8 cellular contexts compared by ENCODE assay signal in the genomic region with DNA sequence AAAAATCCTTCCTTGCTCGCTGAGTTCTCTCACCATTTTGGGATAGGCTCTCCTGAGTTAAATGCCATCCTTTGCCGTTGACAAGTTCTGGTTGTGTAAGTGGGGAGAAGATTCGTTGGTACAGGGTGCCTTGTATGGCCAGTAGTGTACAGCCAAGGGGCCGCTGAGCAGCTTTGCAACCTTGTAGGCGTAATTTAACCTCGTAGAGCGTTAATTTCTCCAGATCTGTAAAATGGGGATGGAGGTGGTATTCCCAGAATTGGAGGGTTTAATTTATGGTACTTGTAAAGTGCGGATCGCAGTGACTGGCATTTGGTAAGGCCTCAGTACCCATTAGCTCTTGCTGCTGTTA. TPM values are rescaled to one million over a fixed set of nuclear protein-coding genes. Genes with fewer than 3 reads are reported as not detected.
DNase-seq lines count a peak whose midpoint lies in the region; ATAC-seq, FAIRE-seq and TF ChIP-seq lines count a peak whose summit lies in the region.

No MANE protein-coding gene starts in this region.

- peaks cover 22% of the 10 kb centered on the region for H3K23me2 ChIP-seq in H1 (ENCODE audit: low read depth, low read length)

- no peak overlapping the region for H2BK12ac ChIP-seq in H1 (ENCODE audit: low read depth, low read length)

- H2AFZ ChIP-seq in H1 (ENCODE audit: low read length): no peak overlapping the region
- H2AFZ ChIP-seq in parathyroid adenoma: no peak overlapping the region

- no peak overlapping the region; the same call in 1 of the 2 replicates for H3K18ac ChIP-seq in H1 (ENCODE audit: extremely low read depth, low read length)

- TF ChIP-seq CTCF in H1 (IDR thresholded peaks at IDR 0.05; ENCODE audit: control extremely low read depth in 1 of 3, insufficient read depth in 1 of 3, low read depth in 1 of 3, low read length in 3 of 3) (no peak), parathyroid adenoma (IDR thresholded peaks at IDR 0.05) (no peak)

- H3K9ac ChIP-seq in ES-I3 (ENCODE audit: low read depth, low read length) (peak overlapping the region; percentile 84; the same call in 1 of the 2 replicates), H1 (replicated peaks in 1 of 4; ENCODE audit: extremely low read depth in 1 of 4, low read depth in 3 of 4, low read length in 3 of 4) (peak overlapping the region in 3 of 4 experiments; percentile 46 to 75 (median 75); a peak in 4 of 7 replicates), parathyroid adenoma (no peak overlapping the region)

- H3K4me3 ChIP-seq in MG63 (peak overlapping the region; percentile 75), H1 (ENCODE audit: extremely low read depth in 1 of 4, insufficient read depth in 2 of 4, low read depth in 3 of 4, low read length in 4 of 4) (peak overlapping the region; percentile 41 to 67 (median 56); a peak in 7 of 8 replicates), parathyroid adenoma (ENCODE audit: low read depth, low read length) (no peak overlapping the region)

- no peak overlapping the region for H3K27ac ChIP-seq in H1 (ENCODE audit: low read depth, low read length)
- no peak overlapping the region for H3K27ac ChIP-seq in parathyroid adenoma

- peak overlapping the region; percentile 22; the same call in 1 of the 2 replicates for H2BK15ac ChIP-seq in H1 (ENCODE audit: low read length)

- no peak overlapping the region for H2BK5ac ChIP-seq in H1 (ENCODE audit: low read depth, low read length)

- H2AK5ac ChIP-seq in H1 (ENCODE audit: low read depth, low read length): no peak overlapping the region

- no peak; a peak in 1 of 4 replicates for TF ChIP-seq RAD21 in H1 (IDR thresholded peaks at IDR 0.05 in 1 of 2, conservative IDR thresholded peaks at IDR 0.05 in 1 of 2; ENCODE audit: low read depth in 2 of 2, low read length in 2 of 2)

- TF ChIP-seq EP300 in H1 (IDR thresholded peaks at IDR 0.05; ENCODE audit: borderline replicate concordance in 1 of 2, low read depth in 2 of 2, low read length in 2 of 2): no peak

- CTCF ChIA-PET in H1 (lab: Charles Lee; ENCODE audit: partially characterized antibody): interaction anchor here (0.8 to 2.1 kb wide), 13 partner anchors 10 to 152 kb away, joined by 3 to 8 read pairs (median 4); no protein-coding TSS in a partner anchor

- H3K36me3 ChIP-seq in ES-I3 (ENCODE audit: insufficient read depth, low read length): no peaks in the 10 kb centered on the region
- H3K36me3 ChIP-seq in MG63: no peaks in the 10 kb centered on the region
- H3K36me3 ChIP-seq in H1 (ENCODE audit: control insufficient read depth in 2 of 4, insufficient read depth in 4 of 4, low read length in 3 of 4): no peaks in the 10 kb centered on the region
- no peaks in the 10 kb centered on the region for H3K36me3 ChIP-seq in parathyroid adenoma (ENCODE audit: control insufficient read depth, insufficient read depth, low read length)

- H3K23ac ChIP-seq in H1 (ENCODE audit: insufficient read length): no peak overlapping the region

- H3K4ac ChIP-seq in H1 (replicated peaks; ENCODE audit: insufficient read length, low read depth, low read length): no peak overlapping the region

- no peak overlapping the region for H3K14ac ChIP-seq in H1 (ENCODE audit: insufficient read length)

- POLR2A ChIA-PET in H1 (lab: Charles Lee; ENCODE audit: partially characterized antibody): interaction anchor here (0.6 to 3.2 kb wide), 11 partner anchors 10 to 219 kb away, joined by 3 to 14 read pairs (median 4); partner anchors contain the start of genes AMZ2 and PRKAR1A

- H3K9me3 ChIP-seq in ES-I3 (ENCODE audit: control insufficient read depth, insufficient read depth, low read length): no peaks in the 10 kb centered on the region
- no peaks in the 10 kb centered on the region for H3K9me3 ChIP-seq in MG63
- no peaks in the 10 kb centered on the region for H3K9me3 ChIP-seq in H1 (ENCODE audit: insufficient read depth in 2 of 2, low read depth in 1 of 2, low read length in 1 of 2)
- no peaks in the 10 kb centered on the region for H3K9me3 ChIP-seq in parathyroid adenoma (ENCODE audit: control insufficient read depth, low read length)

- H4K91ac ChIP-seq in H1 (replicated peaks; ENCODE audit: insufficient read length, low read length): no peak overlapping the region

- peak overlapping the region; percentile 68 to 86 for H3K4me2 ChIP-seq in H1 (ENCODE audit: insufficient read depth in 1 of 2, low read depth in 2 of 2, low read length in 2 of 2)
- H3K4me2 ChIP-seq in parathyroid adenoma (ENCODE audit: low read length): peak overlapping the region; percentile 93

- peaks cover 42% of the 10 kb centered on the region for H3K4me1 ChIP-seq in ES-I3 (ENCODE audit: insufficient read depth, low read length)
- H3K4me1 ChIP-seq in H1 (replicated peaks in 1 of 4; ENCODE audit: control insufficient read depth in 3 of 4, insufficient read depth in 4 of 4, low read length in 3 of 4): peaks cover 18 to 42% (median 29%) of the 10 kb centered on the region in 4 experiments
- peaks cover 4% of the 10 kb centered on the region for H3K4me1 ChIP-seq in parathyroid adenoma

- H3K56ac ChIP-seq in H1 (replicated peaks; ENCODE audit: insufficient read length, low read depth, low read length): no peak overlapping the region

- no peaks in the 10 kb centered on the region for H3K79me1 ChIP-seq in H1 (ENCODE audit: low read depth, low read length)

- no peak overlapping the region for H4K8ac ChIP-seq in H1 (ENCODE audit: extremely low read depth, insufficient read depth, low read length)

- ATAC-seq in GM19395 (IDR thresholded peaks at IDR 0.05; ENCODE audit: unreplicated experiment) (no peak), GM21423 (IDR thresholded peaks at IDR 0.05; ENCODE audit: unreplicated experiment) (no peak)

- TF ChIP-seq POLR2A in H1 (IDR thresholded peaks at IDR 0.05; ENCODE audit: control extremely low read depth in 1 of 2, low read depth in 2 of 2, low read length in 2 of 2): no peak

- FAIRE-seq in H1 (lab: Jason Lieb, UNC): no peak

- H4K20me1 ChIP-seq in H1 (replicated peaks in 1 of 2; ENCODE audit: control insufficient read depth in 1 of 2, insufficient read depth in 2 of 2, low read length in 2 of 2): peaks cover 0 to 3% of the 10 kb centered on the region in 2 experiments

- no peaks in the 10 kb centered on the region for H3K79me2 ChIP-seq in H1 (ENCODE audit: control insufficient read depth in 1 of 2, insufficient read depth in 2 of 2, low read length in 2 of 2)
- H3K79me2 ChIP-seq in parathyroid adenoma: no peaks in the 10 kb centered on the region

- 33% methylated on average over 9 of the region's 9 CpGs; no CpG with 5 or more reads in 1 of the 2 experiments for WGBS in H1 (ENCODE audit: extremely low coverage in 1 of 2, insufficient coverage in 1 of 2, insufficient read length in 1 of 2, insufficient replicate concordance in 2 of 2, low coverage in 1 of 2, low lambda C conversion rate in 2 of 2, missing lambda C conversion rate in 1 of 2), 2 experiments

- peak overlapping the region; percentile 18 for H2BK120ac ChIP-seq in H1 (replicated peaks; ENCODE audit: low read depth, low read length)

- DNase-seq in MG63: no peak
- DNase-seq in H1 (ENCODE audit: low read depth in 1 of 2, low spot score in 2 of 2): no peak
- DNase-seq in activated effector memory CD4-positive, alpha-beta T cell treated with anti-CD3 and anti-CD28 coated beads, Interleukin-2, amount 50 U/mL, for 16 hours: no peak
- no peak for DNase-seq in glomerular visceral epithelial cell (ENCODE audit: extremely low spot score)

- no peak overlapping the region for H2BK20ac ChIP-seq in H1 (ENCODE audit: low read length)

- no peak overlapping the region for H4K5ac ChIP-seq in H1 (ENCODE audit: insufficient read length, low read depth, low read length)

- no peaks in the 10 kb centered on the region for H3K27me3 ChIP-seq in MG63
- peaks cover 8 to 25% (median 24%) of the 10 kb centered on the region in 4 experiments for H3K27me3 ChIP-seq in H1 (replicated peaks in 1 of 4; ENCODE audit: control insufficient read depth in 3 of 4, extremely low read depth in 1 of 4, insufficient read depth in 3 of 4, low read length in 3 of 4)
- no peaks in the 10 kb centered on the region for H3K27me3 ChIP-seq in parathyroid adenoma (ENCODE audit: control insufficient read depth, insufficient read depth, low read length)

RNA-seq across cellular contexts. Expression of gene ARSG, which starts 1.4 kb away (rescaled TPM):
- 2.3 and 3.0 TPM in 2 replicates for total RNA-seq in MG63 (2014; rRNA removed; shearing (Covaris generic); ENCODE audit: low replicate concordance)
- total RNA-seq in H1 (2021; fragmentation: NEBNext Ultra II Directional; extraction: Animal tissue kit (Norgen Biotek cat#: 25700)): 3.6 and 4.0 TPM in 2 replicates
- 3.3 and 4.3 TPM in 2 replicates for polyA plus RNA-seq in H1 (2011; rRNA removed)
- 3.4 TPM for polyA plus RNA-seq in H1 (2011; cell fraction: cytosol; rRNA removed)
- 5.4 TPM for polyA plus RNA-seq in H1 (2011; cell fraction: nucleus; rRNA removed)
- polyA plus RNA-seq in H1 (2012, experiment 1 of 2): 1.5 to 2.9 TPM (median 2.5 TPM) in 4 replicates
- polyA plus RNA-seq in H1 (2012, experiment 2 of 2): 1.3 TPM
- polyA plus RNA-seq in H1 (2013, experiment 1 of 2): 1.3 TPM
- 2.0 TPM for polyA plus RNA-seq in H1 (2013, experiment 2 of 2)
- polyA minus RNA-seq in H1 (2011; rRNA and poly(A)+ RNA removed): 13.2 and 16.1 TPM in 2 replicates
- 3.5 TPM for polyA minus RNA-seq in H1 (2011; cell fraction: cytosol; rRNA and poly(A)+ RNA removed)
- polyA minus RNA-seq in H1 (2011; cell fraction: nucleus; rRNA and poly(A)+ RNA removed): 13.3 TPM

RNA-seq across cellular contexts. Expression of gene SLC16A6, which starts 1.7 kb away (rescaled TPM):
- 0.79 and 1.9 TPM in 2 replicates for total RNA-seq in MG63 (2014; rRNA removed; shearing (Covaris generic); ENCODE audit: low replicate concordance)
- total RNA-seq in H1 (2021; fragmentation: NEBNext Ultra II Directional; extraction: Animal tissue kit (Norgen Biotek cat#: 25700)): 0.08 and 0.22 TPM in 2 replicates
- polyA plus RNA-seq in H1 (2011; rRNA removed): 0.13 and 0.17 TPM in 2 replicates
- polyA plus RNA-seq in H1 (2011; cell fraction: cytosol; rRNA removed): 0.28 TPM
- polyA plus RNA-seq in H1 (2011; cell fraction: nucleus; rRNA removed): 0.11 TPM
- polyA plus RNA-seq in H1 (2012, experiment 1 of 2): 0.08 to 0.09 TPM in 2 of 4 replicates, not detected in the others
- polyA plus RNA-seq in H1 (2012, experiment 2 of 2): 0.10 TPM
- 0.04 TPM for polyA plus RNA-seq in H1 (2013, experiment 1 of 2)
- 0.04 TPM for polyA plus RNA-seq in H1 (2013, experiment 2 of 2)
- 0.54 TPM in 1 of 2 replicates, not detected in the other for polyA minus RNA-seq in H1 (2011; rRNA and poly(A)+ RNA removed)
- not detected for polyA minus RNA-seq in H1 (2011; cell fraction: cytosol; rRNA and poly(A)+ RNA removed)
- polyA minus RNA-seq in H1 (2011; cell fraction: nucleus; rRNA and poly(A)+ RNA removed): 0.50 TPM

RNA-seq across cellular contexts. Expression of gene AMZ2, which starts 44.8 kb away (rescaled TPM):
- 174 and 187 TPM in 2 replicates for total RNA-seq in MG63 (2014; rRNA removed; shearing (Covaris generic); ENCODE audit: low replicate concordance)
- 66.4 and 71.0 TPM in 2 replicates for total RNA-seq in H1 (2021; fragmentation: NEBNext Ultra II Directional; extraction: Animal tissue kit (Norgen Biotek cat#: 25700))
- 37.7 and 49.5 TPM in 2 replicates for polyA plus RNA-seq in H1 (2011; rRNA removed)
- 51.8 TPM for polyA plus RNA-seq in H1 (2011; cell fraction: cytosol; rRNA removed)
- 33.2 TPM for polyA plus RNA-seq in H1 (2011; cell fraction: nucleus; rRNA removed)
- 41.9 to 66.4 TPM (median 42.7 TPM) in 4 replicates for polyA plus RNA-seq in H1 (2012, experiment 1 of 2)
- polyA plus RNA-seq in H1 (2012, experiment 2 of 2): 27.4 TPM
- 104 TPM for polyA plus RNA-seq in H1 (2013, experiment 1 of 2)
- polyA plus RNA-seq in H1 (2013, experiment 2 of 2): 114 TPM
- 21.5 and 37.8 TPM in 2 replicates for polyA minus RNA-seq in H1 (2011; rRNA and poly(A)+ RNA removed)
- polyA minus RNA-seq in H1 (2011; cell fraction: cytosol; rRNA and poly(A)+ RNA removed): 12.8 TPM
- 31.9 TPM for polyA minus RNA-seq in H1 (2011; cell fraction: nucleus; rRNA and poly(A)+ RNA removed)
